In the genomic region with DNA sequence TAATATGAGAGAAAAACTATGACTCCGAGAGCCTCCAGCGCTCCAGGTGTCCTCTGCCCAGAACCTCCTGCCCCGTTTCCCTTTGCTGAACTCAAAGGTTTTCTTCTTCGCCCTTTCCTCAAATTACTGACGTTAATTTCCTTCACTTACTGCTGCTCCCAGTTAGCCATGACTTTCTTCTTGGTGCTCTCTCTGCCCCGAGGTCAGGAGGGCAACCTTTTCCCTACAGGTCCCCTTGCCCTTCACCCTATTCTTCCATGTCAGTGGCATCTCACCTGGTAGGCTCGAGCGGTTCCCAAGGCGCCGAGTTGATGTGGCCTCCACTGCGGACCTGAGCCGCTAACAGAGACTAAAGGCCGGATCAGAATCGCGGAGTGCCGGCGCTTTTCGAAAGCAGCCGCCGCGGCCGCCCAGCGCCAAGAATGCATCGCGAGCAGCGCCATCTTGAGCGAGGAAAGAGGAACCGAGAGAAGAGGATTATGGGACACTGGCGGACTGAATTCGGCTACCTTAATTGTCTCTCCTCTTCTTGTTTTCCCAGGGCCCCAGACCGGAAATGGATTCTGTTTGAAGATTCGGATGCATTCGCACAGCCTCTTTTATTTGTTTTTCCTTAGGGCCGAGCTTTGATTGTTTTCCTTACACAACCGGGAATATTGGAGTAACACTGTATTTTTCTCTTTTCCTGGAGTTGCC, we compare ENCODE assay signal across 8 cellular contexts. TPM values are rescaled to one million over a fixed set of nuclear protein-coding genes. Genes with fewer than 3 reads are reported as not detected.
DNase-seq lines count a peak whose midpoint lies in the region; ATAC-seq, FAIRE-seq and TF ChIP-seq lines count a peak whose summit lies in the region.

A gene (minus strand): TSS at position 454 of the 696 bp plus-strand sequence. CDS start 11 bp downstream, at position 443.

- H3K36me3 ChIP-seq in KOPT-K1 (ENCODE audit: insufficient read depth, low read length), result no peaks in the 10 kb centered on the region

- H3K9me3 ChIP-seq in KOPT-K1 (ENCODE audit: insufficient read depth, low read length, poor library complexity, severe bottlenecking), result no peaks in the 10 kb centered on the region

- peak; percentile 61 for FAIRE-seq in RCC 7860 (lab: Jason Lieb, UNC)

- intact Hi-C loops in natural killer cell (cut with micrococcal nuclease), result loop anchor here (5.0 kb wide), 1 partner anchor 121 kb away; no protein-coding TSS in a partner anchor

- H3K27ac Mint-ChIP-seq in activated T-helper 17 cell treated with anti-CD3 and anti-CD28 coated beads, Interleukin-2, amount 50 U/mL, for 72 hours, result peak within 1 kb of the TSS; percentile 98
- peak within 1 kb of the TSS; percentile 97 to 99 for H3K27ac Mint-ChIP-seq in natural killer cell

- peak within 1 kb of the TSS; percentile 87 for H3K27ac ChIP-seq in KOPT-K1 (ENCODE audit: low read depth, low read length, poor library complexity, severe bottlenecking)

- H3K27me3 Mint-ChIP-seq in activated T-helper 17 cell treated with anti-CD3 and anti-CD28 coated beads, Interleukin-2, amount 50 U/mL, for 72 hours, result no peaks in the 10 kb centered on the region
- peaks cover 0 to 6% of the 10 kb centered on the region in 2 donors for H3K27me3 Mint-ChIP-seq in natural killer cell (ENCODE audit: low read depth in 2 of 2)

- peak; percentile 57 for DNase-seq in DMS79 (lab: John Stamatoyannopoulos, UW)
- peak; percentile 34 for DNase-seq in RCC 7860 (ENCODE audit: low spot score)
- peak; percentile 82 for DNase-seq in fibroblast of pulmonary artery (ENCODE audit: low read depth)
- peak; percentile 47 for DNase-seq in natural killer cell
- peak; percentile 28 to 61 (median 42) for DNase-seq in stimulated activated naive CD4-positive, alpha-beta T cell (lab: John Stamatoyannopoulos, UW)

- no peaks in the 10 kb centered on the region for H3K9me3 Mint-ChIP-seq in activated T-helper 17 cell treated with anti-CD3 and anti-CD28 coated beads, Interleukin-2, amount 50 U/mL, for 72 hours
- H3K9me3 Mint-ChIP-seq in natural killer cell, result no peaks in the 10 kb centered on the region

- TF ChIP-seq CTCF in fibroblast of pulmonary artery (IDR thresholded peaks at IDR 0.05; ENCODE audit: low read length, missing control alignments) (peak; percentile 8), natural killer cell (IDR thresholded peaks at IDR 0.05) (no peak)

- ATAC-seq in GM21717 (IDR thresholded peaks at IDR 0.05; ENCODE audit: unreplicated experiment), result peak; percentile 95
- ATAC-seq in activated T-helper 17 cell treated with anti-CD3 and anti-CD28 coated beads, Interleukin-2, amount 50 U/mL, for 72 hours (replicated peaks), result peak; percentile 76
- peak; percentile 84 to 95 (median 92) for ATAC-seq in natural killer cell

- peak within 1 kb of the TSS; percentile 81 for H3K4me3 ChIP-seq in fibroblast of pulmonary artery (replicated peaks; ENCODE audit: low read depth, low read length)

- peak within 1 kb of the TSS; percentile 99 for H3K4me3 Mint-ChIP-seq in activated T-helper 17 cell treated with anti-CD3 and anti-CD28 coated beads, Interleukin-2, amount 50 U/mL, for 72 hours
- peak within 1 kb of the TSS; percentile 96 for H3K4me3 Mint-ChIP-seq in natural killer cell

- H3K36me3 Mint-ChIP-seq in activated T-helper 17 cell treated with anti-CD3 and anti-CD28 coated beads, Interleukin-2, amount 50 U/mL, for 72 hours (ENCODE audit: low read depth), result peaks cover 40% of the 10 kb centered on the region
- H3K36me3 Mint-ChIP-seq in natural killer cell, result no peaks in the 10 kb centered on the region

- H3K4me1 Mint-ChIP-seq in activated T-helper 17 cell treated with anti-CD3 and anti-CD28 coated beads, Interleukin-2, amount 50 U/mL, for 72 hours, result peaks cover 21% of the 10 kb centered on the region
- peaks cover 15 to 31% of the 10 kb centered on the region in 2 donors for H3K4me1 Mint-ChIP-seq in natural killer cell

RNA-seq across cellular contexts. Expression of the gene that starts here (rescaled TPM):
- total RNA-seq in activated T-helper 17 cell treated with anti-CD3 and anti-CD28 coated beads, Interleukin-2, amount 50 U/mL, for 72 hours, result 10 to 100 TPM; 21.6 to 76.9 TPM
- total RNA-seq in natural killer cell, result 10 to 100 TPM; 17.9 to 26.8 (median 20.4) TPM

Comparison
In these comparisons a context has a peak if more than half of its experiments do, and no peak if none do; other contexts are left out.
1. Peak in every context shown above with its lines: DNase-seq, ATAC-seq, H3K4me3 ChIP-seq and H3K27ac ChIP-seq.